In genomic region chr5:176388003-176388340, GRCh38 we compare ENCODE assay signal across 8 cellular contexts. TPM values are rescaled to one million over a fixed set of nuclear protein-coding genes. Genes with fewer than 3 reads are reported as not detected.
A peak's percentile ranks its signal among the peaks of the same experiment; 100 is the strongest.
DNase-seq lines count a peak whose midpoint lies in the region; ATAC-seq, FAIRE-seq and TF ChIP-seq lines count a peak whose summit lies in the region.

No MANE protein-coding gene starts in this region.

- H3K79me2 ChIP-seq in DOHH2 (ENCODE audit: control insufficient read depth, low read length) (peaks cover 66% of the 10 kb centered on the region), K562 (ENCODE audit: control insufficient read depth, insufficient read depth, low read length) (peaks cover 58% of the 10 kb centered on the region)

- H4K20me1 ChIP-seq in DOHH2 (ENCODE audit: control insufficient read depth, insufficient read depth, low read depth, low read length) (peaks cover 18% of the 10 kb centered on the region; the same call in 1 of the 2 replicates), K562 (replicated peaks; ENCODE audit: control insufficient read depth, insufficient read depth, low read length) (no peaks in the 10 kb centered on the region; the same call in 1 of the 2 replicates)

- TF ChIP-seq EP300 in K562 (IDR thresholded peaks at IDR 0.05; ENCODE audit: low read length): no peak
- TF ChIP-seq EP300 in upper lobe of left lung (IDR thresholded peaks at IDR 0.05): no peak

- peak overlapping the region; percentile 97 for H3K4me3 ChIP-seq in DOHH2 (ENCODE audit: low read length)
- peak overlapping the region; percentile 94 for H3K4me3 ChIP-seq in LNCaP clone FGC (ENCODE audit: low read depth, low read length)
- peak overlapping the region; percentile 69 for H3K4me3 ChIP-seq in K562
- peak overlapping the region; percentile 82 to 97 (median 93) for H3K4me3 ChIP-seq in right lobe of liver
- peak overlapping the region; percentile 56 to 85 (median 74) for H3K4me3 ChIP-seq in upper lobe of left lung

- H3K36me3 ChIP-seq in DOHH2 (ENCODE audit: control insufficient read depth, low read length) (peaks cover 80% of the 10 kb centered on the region), K562 (ENCODE audit: control insufficient read depth, insufficient read depth, low read length) (peaks cover 81% of the 10 kb centered on the region), right lobe of liver (peaks cover 0 to 35% (median 12%) of the 10 kb centered on the region in 4 donors), upper lobe of left lung (peaks cover 14 to 51% (median 43%) of the 10 kb centered on the region in 4 donors)

- intact Hi-C loops in K562 (cut with micrococcal nuclease) (loop anchor here (1.0 kb wide), 1 partner anchor 27 kb away; the partner anchor contains the start of gene KIAA1191), right lobe of liver (cut with DNase I) (no loop called here)

- peaks cover 4% of the 10 kb centered on the region; the same call in 1 of the 2 replicates for H3F3A ChIP-seq in DOHH2 (ENCODE audit: control insufficient read depth, insufficient read depth)

- WGBS in K562 (ENCODE audit: insufficient coverage, low coverage, missing lambda C conversion rate): 1% methylated on average over 14 of the region's 16 CpGs
- 2% methylated on average over 11 of the region's 16 CpGs for WGBS in right lobe of liver (ENCODE audit: insufficient coverage, low coverage, low lambda C conversion rate, missing lambda C conversion rate)
- 1 to 2% methylated on average over 12 to 16 of the region's 16 CpGs for WGBS in upper lobe of left lung, 2 donors

- H3K27ac ChIP-seq in DOHH2 (ENCODE audit: low read depth, low read length): peak overlapping the region; percentile 86
- peak overlapping the region; percentile 97 for H3K27ac ChIP-seq in K562 (ENCODE audit: extremely low read depth, low read depth, low read length)
- peak overlapping the region in 1 of 3 donors; percentile 3 for H3K27ac ChIP-seq in right lobe of liver
- peak overlapping the region; percentile 91 to 98 (median 93) for H3K27ac ChIP-seq in upper lobe of left lung

- H3K9me2 ChIP-seq in DOHH2 (replicated peaks; ENCODE audit: control insufficient read depth, low read length): no peaks in the 10 kb centered on the region

- no peaks in the 10 kb centered on the region for H3K27me3 ChIP-seq in DOHH2 (ENCODE audit: control insufficient read depth, low read length)
- H3K27me3 ChIP-seq in K562 (ENCODE audit: control insufficient read depth in 2 of 2, insufficient read depth in 2 of 2, low read length in 2 of 2): no peaks in the 10 kb centered on the region
- no peaks in the 10 kb centered on the region for H3K27me3 ChIP-seq in right lobe of liver
- H3K27me3 ChIP-seq in upper lobe of left lung: no peaks in the 10 kb centered on the region

- no peak for DNase-seq in LNCaP clone FGC (ENCODE audit: low read depth)
- DNase-seq in K562 (ENCODE audit: extremely low read depth in 1 of 4, low spot score in 3 of 4): peak; percentile 52 to 72 (median 62)
- DNase-seq in right lobe of liver: no peak
- no peak for DNase-seq in upper lobe of left lung
- no peak for DNase-seq in DMS153 (lab: John Stamatoyannopoulos, UW)

- peaks cover 20% of the 10 kb centered on the region for H3K4me1 ChIP-seq in DOHH2 (ENCODE audit: control insufficient read depth, low read length)
- H3K4me1 ChIP-seq in K562 (replicated peaks in 1 of 2; ENCODE audit: control insufficient read depth in 2 of 2, insufficient read depth in 2 of 2, low read length in 2 of 2): peaks cover 6 to 19% of the 10 kb centered on the region in 2 experiments; a peak in 4 of 5 replicates
- H3K4me1 ChIP-seq in right lobe of liver: peaks cover 0 to 27% (median 6%) of the 10 kb centered on the region in 4 donors
- H3K4me1 ChIP-seq in upper lobe of left lung: peaks cover 15 to 41% (median 20%) of the 10 kb centered on the region in 4 donors

- FAIRE-seq in K562 (lab: Jason Lieb, UNC): peak; percentile 44

- no TSS peak for BruUV-seq in K562 (replicated peaks; lab: Mats Ljungman, UMichigan)

- POLR2A ChIA-PET in K562 (lab: Yijun Ruan, JAX): interaction anchor here (0.6 to 1.5 kb wide), 4 partner anchors 26 to 115 kb away, joined by 3 to 4 read pairs (median 3); no protein-coding TSS in a partner anchor

- CTCF ChIA-PET in K562 (lab: Yijun Ruan, JAX; ENCODE audit: low intra/inter-chr PET ratio): no interaction called here

- no peak for TF ChIP-seq RAD21 in K562 (CRISPR knock-in tag; conservative IDR thresholded peaks at IDR 0.05 in 1 of 2, IDR thresholded peaks at IDR 0.05 in 1 of 2)

- peak overlapping the region; percentile 97 for H2AFZ ChIP-seq in K562 (ENCODE audit: low read depth, low read length)

- TF ChIP-seq POLR2A in K562 (conservative IDR thresholded peaks at IDR 0.05): no peak
- no peak for TF ChIP-seq POLR2A in right lobe of liver (IDR thresholded peaks at IDR 0.05)
- TF ChIP-seq POLR2A in upper lobe of left lung (IDR thresholded peaks at IDR 0.05): no peak
- no peak for TF ChIP-seq POLR2A in GM18505 (IDR thresholded peaks at IDR 0.05; ENCODE audit: borderline replicate concordance, extremely low read depth, insufficient read depth, insufficient read length)

- peak overlapping the region; percentile 96 to 98 for H3K9ac ChIP-seq in K562 (ENCODE audit: insufficient read depth in 1 of 2, low read depth in 2 of 2, low read length in 2 of 2)

- ATAC-seq in K562: peak; percentile 35
- no peak for ATAC-seq in right lobe of liver
- no peak for ATAC-seq in upper lobe of left lung (ENCODE audit: low FRiP score in 2 of 2)
- no peak for ATAC-seq in GM18505 (IDR thresholded peaks at IDR 0.05; ENCODE audit: unreplicated experiment)
- ATAC-seq in GM18873 (IDR thresholded peaks at IDR 0.05; ENCODE audit: low FRiP score, unreplicated experiment): no peak

- peak overlapping the region; percentile 91 for H3K4me2 ChIP-seq in DOHH2 (ENCODE audit: low read length)
- peak overlapping the region; percentile 99 for H3K4me2 ChIP-seq in K562 (ENCODE audit: insufficient read depth, low read length)

- H3K9me1 ChIP-seq in K562 (ENCODE audit: control insufficient read depth, insufficient read depth, low read length): no peaks in the 10 kb centered on the region

- H3K9me3 ChIP-seq in DOHH2 (ENCODE audit: control insufficient read depth, insufficient read depth, low read length): no peaks in the 10 kb centered on the region
- H3K9me3 ChIP-seq in K562 (replicated peaks; ENCODE audit: control insufficient read depth, insufficient read depth, low read depth, low read length): no peaks in the 10 kb centered on the region
- H3K9me3 ChIP-seq in right lobe of liver: no peaks in the 10 kb centered on the region
- no peaks in the 10 kb centered on the region for H3K9me3 ChIP-seq in upper lobe of left lung

- TF ChIP-seq CTCF in DOHH2 (IDR thresholded peaks at IDR 0.05; ENCODE audit: low read depth, low read length, poor library complexity, severe bottlenecking) (no peak), LNCaP clone FGC (IDR thresholded peaks at IDR 0.05; ENCODE audit: control insufficient read depth, extremely low read depth, insufficient read depth) (no peak), K562 (IDR thresholded peaks at IDR 0.05 in 2 of 3, conservative IDR thresholded peaks at IDR 0.05 in 1 of 3; ENCODE audit: insufficient read depth in 2 of 3, low read depth in 1 of 3, low read length in 3 of 3) (no peak), right lobe of liver (IDR thresholded peaks at IDR 0.05) (no peak), upper lobe of left lung (IDR thresholded peaks at IDR 0.05) (no peak)

- in situ Hi-C loops in K562 (cut with MboI): no loop called here

RNA-seq across cellular contexts. Expression of gene NOP16, which starts 0.4 kb away (rescaled TPM):
- 76.0 and 149 TPM in 2 replicates for total RNA-seq in K562 (2011; cell fraction: chromatin; rRNA removed; ENCODE audit: low replicate concordance)
- 135 and 143 TPM in 2 replicates for total RNA-seq in K562 (2011; cell fraction: nucleolus; rRNA removed)
- 111 and 128 TPM in 2 replicates for total RNA-seq in K562 (2011; cell fraction: nucleoplasm; rRNA removed)
- total RNA-seq in K562 (2014; rRNA removed): 92.5 and 116 TPM in 2 replicates
- total RNA-seq in K562 (2014; rRNA removed; fragmentation: Illumina TruSeq; extraction: Trizol): 80.3 and 98.2 TPM in 2 replicates
- total RNA-seq in K562 (2015; rRNA removed; fragmentation: Illumina TruSeq; extraction: Trizol): 143 and 148 TPM in 2 replicates
- 116 and 120 TPM in 2 replicates for total RNA-seq in K562 (2021)
- 121 and 136 TPM in 2 replicates for polyA plus RNA-seq in K562 (2011; rRNA removed)
- 104 and 115 TPM in 2 replicates for polyA plus RNA-seq in K562 (2011; cell fraction: cytosol; rRNA removed)
- polyA plus RNA-seq in K562 (2011; cell fraction: nucleus; rRNA removed): 133 and 168 TPM in 2 replicates
- 49.6 and 125 TPM in 2 replicates for polyA plus RNA-seq in K562 (2012)
- 161 and 166 TPM in 2 replicates for polyA plus RNA-seq in K562 (2014; fragmentation: Illumina TruSeq; extraction: Trizol)
- 100 to 1,000 TPM; 183 to 342 TPM for polyA plus RNA-seq in K562 (2014; fragmentation: Nextera tagmentation; extraction: Ambion mirVana)
- polyA plus RNA-seq in K562 (2014; rRNA removed): 174 and 221 TPM in 2 replicates
- 60.7 and 71.9 TPM in 2 replicates for polyA minus RNA-seq in K562 (2011; rRNA and poly(A)+ RNA removed)
- polyA minus RNA-seq in K562 (2011; cell fraction: cytosol; rRNA and poly(A)+ RNA removed): 42.1 and 58.9 TPM in 2 replicates
- polyA minus RNA-seq in K562 (2011; cell fraction: nucleus; rRNA and poly(A)+ RNA removed): 83.7 and 100 TPM in 2 replicates
- total RNA-seq in right lobe of liver: 10 to 100 TPM; 12.8 to 19.6 (median 17.2) TPM
- 10 to 100 TPM in 4 of 6 donors, 1 to 10 TPM in 2; 3.1 to 25.4 (median 12.1) TPM for total RNA-seq in upper lobe of left lung

RNA-seq across cellular contexts. Expression of gene HIGD2A, which starts 0.6 kb away (rescaled TPM):
- total RNA-seq in K562 (2011; cell fraction: chromatin; rRNA removed; ENCODE audit: low replicate concordance): 8.9 and 23.0 TPM in 2 replicates
- total RNA-seq in K562 (2011; cell fraction: nucleolus; rRNA removed): 31.7 and 39.2 TPM in 2 replicates
- total RNA-seq in K562 (2011; cell fraction: nucleoplasm; rRNA removed): 38.3 and 59.1 TPM in 2 replicates
- 193 and 230 TPM in 2 replicates for total RNA-seq in K562 (2014; rRNA removed)
- 86.1 and 94.7 TPM in 2 replicates for total RNA-seq in K562 (2014; rRNA removed; fragmentation: Illumina TruSeq; extraction: Trizol)
- 161 and 163 TPM in 2 replicates for total RNA-seq in K562 (2015; rRNA removed; fragmentation: Illumina TruSeq; extraction: Trizol)
- total RNA-seq in K562 (2021): 150 and 154 TPM in 2 replicates
- polyA plus RNA-seq in K562 (2011; rRNA removed): 121 and 166 TPM in 2 replicates
- 306 and 470 TPM in 2 replicates for polyA plus RNA-seq in K562 (2011; cell fraction: cytosol; rRNA removed)
- polyA plus RNA-seq in K562 (2011; cell fraction: nucleus; rRNA removed): 70.5 and 75.2 TPM in 2 replicates
- polyA plus RNA-seq in K562 (2012): 187 and 315 TPM in 2 replicates
- polyA plus RNA-seq in K562 (2014; fragmentation: Illumina TruSeq; extraction: Trizol): 144 and 249 TPM in 2 replicates
- 100 to 1,000 TPM; 232 to 235 TPM for polyA plus RNA-seq in K562 (2014; fragmentation: Nextera tagmentation; extraction: Ambion mirVana)
- 264 and 272 TPM in 2 replicates for polyA plus RNA-seq in K562 (2014; rRNA removed)
- polyA minus RNA-seq in K562 (2011; rRNA and poly(A)+ RNA removed): 38.5 and 45.4 TPM in 2 replicates
- 64.4 and 107 TPM in 2 replicates for polyA minus RNA-seq in K562 (2011; cell fraction: cytosol; rRNA and poly(A)+ RNA removed)
- polyA minus RNA-seq in K562 (2011; cell fraction: nucleus; rRNA and poly(A)+ RNA removed): 21.5 and 40.7 TPM in 2 replicates
- 100 to 1,000 TPM in 2 of 6 experiments, 10 to 100 TPM in 4; 39.0 to 107 (median 56.5) TPM for total RNA-seq in right lobe of liver
- total RNA-seq in upper lobe of left lung: 100 to 1,000 TPM in 3 of 6 donors, 10 to 100 TPM in 3; 46.5 to 108 (median 93.6) TPM

RNA-seq across cellular contexts. Expression of gene ARL10, which starts 22.7 kb away (rescaled TPM):
- total RNA-seq in K562 (2011; cell fraction: chromatin; rRNA removed; ENCODE audit: low replicate concordance): 0.05 and 0.53 TPM in 2 replicates
- not detected in 2 replicates for total RNA-seq in K562 (2011; cell fraction: nucleolus; rRNA removed)
- 0.07 and 0.08 TPM in 2 replicates for total RNA-seq in K562 (2011; cell fraction: nucleoplasm; rRNA removed)
- total RNA-seq in K562 (2014; rRNA removed): 2.0 TPM in 1 of 2 replicates, not detected in the other
- 0.40 TPM in 1 of 2 replicates, not detected in the other for total RNA-seq in K562 (2014; rRNA removed; fragmentation: Illumina TruSeq; extraction: Trizol)
- total RNA-seq in K562 (2015; rRNA removed; fragmentation: Illumina TruSeq; extraction: Trizol): 0.40 and 0.45 TPM in 2 replicates
- total RNA-seq in K562 (2021): 0.38 and 1.2 TPM in 2 replicates
- 0.01 and 0.11 TPM in 2 replicates for polyA plus RNA-seq in K562 (2011; rRNA removed)
- polyA plus RNA-seq in K562 (2011; cell fraction: cytosol; rRNA removed): under 0.01 TPM in 1 of 2 replicates, not detected in the other
- polyA plus RNA-seq in K562 (2011; cell fraction: nucleus; rRNA removed): 0.03 and 0.46 TPM in 2 replicates
- polyA plus RNA-seq in K562 (2012): 0.03 and 0.34 TPM in 2 replicates
- polyA plus RNA-seq in K562 (2014; fragmentation: Illumina TruSeq; extraction: Trizol): 0.69 TPM in 1 of 2 replicates, not detected in the other
- under 1 TPM; under 0.01 to 0.31 TPM for polyA plus RNA-seq in K562 (2014; fragmentation: Nextera tagmentation; extraction: Ambion mirVana)
- not detected in 2 replicates for polyA plus RNA-seq in K562 (2014; rRNA removed)
- polyA minus RNA-seq in K562 (2011; rRNA and poly(A)+ RNA removed): 0.35 TPM in 1 of 2 replicates, not detected in the other
- not detected in 2 replicates for polyA minus RNA-seq in K562 (2011; cell fraction: cytosol; rRNA and poly(A)+ RNA removed)
- polyA minus RNA-seq in K562 (2011; cell fraction: nucleus; rRNA and poly(A)+ RNA removed): not detected in 2 replicates
- total RNA-seq in right lobe of liver: 1 to 10 TPM in 5 of 6 experiments, under 1 TPM in 1; 0.93 to 2.4 (median 1.1) TPM
- total RNA-seq in upper lobe of left lung: 1 to 10 TPM; 2.7 to 7.8 (median 4.1) TPM

RNA-seq across cellular contexts. Expression of gene KIAA1191, which starts 26.4 kb away (rescaled TPM):
- 94.0 and 114 TPM in 2 replicates for total RNA-seq in K562 (2011; cell fraction: chromatin; rRNA removed; ENCODE audit: low replicate concordance)
- total RNA-seq in K562 (2011; cell fraction: nucleolus; rRNA removed): 63.4 and 68.9 TPM in 2 replicates
- 87.3 and 103 TPM in 2 replicates for total RNA-seq in K562 (2011; cell fraction: nucleoplasm; rRNA removed)
- total RNA-seq in K562 (2014; rRNA removed) (37.4 and 48.6 TPM in 2 replicates), K562 (2014; rRNA removed; fragmentation: Illumina TruSeq; extraction: Trizol) (35.0 and 36.3 TPM in 2 replicates), K562 (2015; rRNA removed; fragmentation: Illumina TruSeq; extraction: Trizol) (39.8 and 41.8 TPM in 2 replicates), K562 (2021) (46.6 and 47.4 TPM in 2 replicates), right lobe of liver (10 to 100 TPM; 49.7 to 65.0 (median 57.6) TPM), upper lobe of left lung (100 to 1,000 TPM in 2 of 6 donors, 10 to 100 TPM in 4; 53.4 to 109 (median 90.0) TPM)
- polyA plus RNA-seq in K562 (2011; rRNA removed) (50.4 and 69.7 TPM in 2 replicates), K562 (2014; fragmentation: Illumina TruSeq; extraction: Trizol) (69.6 and 80.2 TPM in 2 replicates), K562 (2014; fragmentation: Nextera tagmentation; extraction: Ambion mirVana) (10 to 100 TPM; 31.0 to 56.5 TPM), K562 (2014; rRNA removed) (45.7 and 48.1 TPM in 2 replicates)
- 63.7 and 84.2 TPM in 2 replicates for polyA plus RNA-seq in K562 (2011; cell fraction: cytosol; rRNA removed)
- polyA plus RNA-seq in K562 (2011; cell fraction: nucleus; rRNA removed): 51.5 and 52.6 TPM in 2 replicates
- polyA plus RNA-seq in K562 (2012): 43.4 and 52.5 TPM in 2 replicates
- polyA minus RNA-seq in K562 (2011; rRNA and poly(A)+ RNA removed): 46.0 and 51.2 TPM in 2 replicates
- polyA minus RNA-seq in K562 (2011; cell fraction: cytosol; rRNA and poly(A)+ RNA removed): 33.3 and 34.1 TPM in 2 replicates
- 28.7 and 41.0 TPM in 2 replicates for polyA minus RNA-seq in K562 (2011; cell fraction: nucleus; rRNA and poly(A)+ RNA removed)

RNA-seq across cellular contexts. Expression of gene CLTB, which starts 28.4 kb away (rescaled TPM):
- 8.7 and 27.7 TPM in 2 replicates for total RNA-seq in K562 (2011; cell fraction: chromatin; rRNA removed; ENCODE audit: low replicate concordance)
- 17.0 and 19.1 TPM in 2 replicates for total RNA-seq in K562 (2011; cell fraction: nucleolus; rRNA removed)
- total RNA-seq in K562 (2011; cell fraction: nucleoplasm; rRNA removed): 18.7 and 31.4 TPM in 2 replicates
- 111 and 117 TPM in 2 replicates for total RNA-seq in K562 (2014; rRNA removed)
- total RNA-seq in K562 (2014; rRNA removed; fragmentation: Illumina TruSeq; extraction: Trizol): 15.2 and 17.4 TPM in 2 replicates
- 39.0 and 39.7 TPM in 2 replicates for total RNA-seq in K562 (2015; rRNA removed; fragmentation: Illumina TruSeq; extraction: Trizol)
- total RNA-seq in K562 (2021): 54.7 and 69.0 TPM in 2 replicates
- polyA plus RNA-seq in K562 (2011; rRNA removed): 33.1 and 41.1 TPM in 2 replicates
- polyA plus RNA-seq in K562 (2011; cell fraction: cytosol; rRNA removed): 47.3 and 113 TPM in 2 replicates
- polyA plus RNA-seq in K562 (2011; cell fraction: nucleus; rRNA removed): 28.1 and 43.0 TPM in 2 replicates
- 55.6 and 65.9 TPM in 2 replicates for polyA plus RNA-seq in K562 (2012)
- polyA plus RNA-seq in K562 (2014; fragmentation: Illumina TruSeq; extraction: Trizol): 31.4 and 55.9 TPM in 2 replicates
- 1 to 10 TPM; 1.8 to 3.5 TPM for polyA plus RNA-seq in K562 (2014; fragmentation: Nextera tagmentation; extraction: Ambion mirVana)
- polyA plus RNA-seq in K562 (2014; rRNA removed): 84.2 and 84.6 TPM in 2 replicates
- polyA minus RNA-seq in K562 (2011; rRNA and poly(A)+ RNA removed): 17.0 and 24.2 TPM in 2 replicates
- 25.4 and 28.5 TPM in 2 replicates for polyA minus RNA-seq in K562 (2011; cell fraction: cytosol; rRNA and poly(A)+ RNA removed)
- 7.8 and 8.3 TPM in 2 replicates for polyA minus RNA-seq in K562 (2011; cell fraction: nucleus; rRNA and poly(A)+ RNA removed)
- 10 to 100 TPM; 28.6 to 73.0 (median 31.3) TPM for total RNA-seq in right lobe of liver
- 100 to 1,000 TPM in 4 of 6 donors, 10 to 100 TPM in 2; 54.5 to 187 (median 109) TPM for total RNA-seq in upper lobe of left lung

Comparison
In these comparisons a context has a peak if more than half of its experiments do, and no peak if none do; other contexts are left out.
1. DNase-seq: peak in K562 (4 of 4); none in LNCaP clone FGC (single experiment), right lobe of liver (0 of 3), upper lobe of left lung (0 of 2) and DMS153 (single experiment).
2. Peak in every context shown above with its lines, with median percentiles within 50 percentile points of each other: H3K4me3 ChIP-seq.